In genomic region chr6:154499854-154500589, GRCh38 we compare ENCODE assay signal across 25 cellular contexts. TPM values are rescaled to one million over a fixed set of nuclear protein-coding genes. Genes with fewer than 3 reads are reported as not detected.
"Had no signal": no experiment of that assay in that cellular context is flagged by ENCODE, and none has a peak within 500 bp of the region (broad histone marks: within the 10 kb centered on the region; RNA-seq: fewer than 3 reads in every experiment).

No MANE protein-coding gene starts in this region.

- H3K27me3 Mint-ChIP-seq: brain had no signal

- DNase-seq: activated CD4-positive, alpha-beta T cell treated with anti-CD3 and anti-CD28 coated beads for 48 hours; activated CD4-positive, CD25-positive, alpha-beta regulatory T cell; activated CD8-positive, alpha-beta T cell treated with anti-CD3 and anti-CD28 coated beads for 36 hours; activated naive CD4-positive, alpha-beta T cell treated with Interleukin-2 at 50 U/mL for 16 hours; activated naive CD8-positive, alpha-beta T cell treated with anti-CD3 and anti-CD28 coated beads, Interleukin-2, amount 10 ng/mL, durations not matched to agents 7 days and 5 days; activated T-cell treated with anti-CD3 and anti-CD28 coated beads, Interleukin-2, amount 50 U/mL, for 1 hour; effector CD8-positive, alpha-beta T cell; heart left ventricle; immature natural killer cell; kidney glomerular epithelial cell; naive B cell; ovary; psoas muscle; stimulated activated CD4-positive, alpha-beta T cell treated with anti-CD3 and anti-CD28 coated beads, Interleukin-4, amount 100 ng/mL, for 24 hours; stomach; T1000 had no signal

- H3K27ac ChIP-seq: coronary artery, ovary, psoas muscle, stomach had no signal

- H3K36me3 Mint-ChIP-seq: activated naive CD8-positive, alpha-beta T cell treated with anti-CD3 and anti-CD28 coated beads, Interleukin-2, amount 10 ng/mL, durations not matched to agents 7 days and 5 days; brain; immature natural killer cell; naive B cell; stimulated activated effector memory CD8-positive, alpha-beta T cell treated with anti-CD3 and anti-CD28 coated beads, Interleukin-12 subunit alpha, Interleukin-12 subunit beta, amount 100 ng/mL, for 72 hours had no signal

- H3K9me3 Mint-ChIP-seq: activated CD8-positive, alpha-beta T cell treated with anti-CD3 and anti-CD28 coated beads for 36 hours; activated naive CD8-positive, alpha-beta T cell treated with anti-CD3 and anti-CD28 coated beads, Interleukin-2, amount 10 ng/mL, durations not matched to agents 7 days and 5 days; activated T-helper 2 cell treated with anti-CD3 and anti-CD28 coated beads, Interferon-gamma antibody, Interleukin-2, Interleukin-4, amounts not matched to agents 10 μg/mL and 5 μg/mL and 100 μg/mL, durations not matched to agents 14 hours and 24 hours and 36 hours; brain; central memory CD8-positive, alpha-beta T cell; immature natural killer cell; stimulated activated effector memory CD8-positive, alpha-beta T cell treated with anti-CD3 and anti-CD28 coated beads, Interleukin-12 subunit alpha, Interleukin-12 subunit beta, amount 100 ng/mL, for 72 hours had no signal

- ATAC-seq: activated CD8-positive, alpha-beta T cell treated with anti-CD3 and anti-CD28 coated beads for 36 hours; gastroesophageal sphincter; stimulated activated effector memory CD8-positive, alpha-beta T cell treated with anti-CD3 and anti-CD28 coated beads, Interleukin-12 subunit alpha, Interleukin-12 subunit beta, amount 100 ng/mL, for 72 hours had no signal

- H3K4me1 Mint-ChIP-seq: activated naive CD8-positive, alpha-beta T cell treated with anti-CD3 and anti-CD28 coated beads, Interleukin-2, amount 10 ng/mL, durations not matched to agents 7 days and 5 days; naive B cell had no signal

- H3K4me3 ChIP-seq: coronary artery, esophagus muscularis mucosa, gastroesophageal sphincter, heart left ventricle, ovary, psoas muscle, stomach, thoracic aorta had no signal

- H3K27ac Mint-ChIP-seq: activated CD8-positive, alpha-beta T cell treated with anti-CD3 and anti-CD28 coated beads for 36 hours; activated naive CD8-positive, alpha-beta T cell treated with anti-CD3 and anti-CD28 coated beads, Interleukin-2, amount 10 ng/mL, durations not matched to agents 7 days and 5 days; activated T-helper 2 cell treated with anti-CD3 and anti-CD28 coated beads, Interferon-gamma antibody, Interleukin-2, Interleukin-4, amounts not matched to agents 10 μg/mL and 5 μg/mL and 100 μg/mL, durations not matched to agents 14 hours and 24 hours and 36 hours; immature natural killer cell; stimulated activated effector memory CD8-positive, alpha-beta T cell treated with anti-CD3 and anti-CD28 coated beads, Interleukin-12 subunit alpha, Interleukin-12 subunit beta, amount 100 ng/mL, for 72 hours had no signal

- H3K27me3 ChIP-seq: esophagus muscularis mucosa, gastroesophageal sphincter, heart left ventricle, ovary, stomach had no signal

- H3K9me3 ChIP-seq: esophagus muscularis mucosa, gastroesophageal sphincter, heart left ventricle, ovary, psoas muscle, stomach, thoracic aorta had no signal

- H3K4me3 Mint-ChIP-seq: activated CD8-positive, alpha-beta T cell treated with anti-CD3 and anti-CD28 coated beads for 36 hours; activated naive CD8-positive, alpha-beta T cell treated with anti-CD3 and anti-CD28 coated beads, Interleukin-2, amount 10 ng/mL, durations not matched to agents 7 days and 5 days; central memory CD8-positive, alpha-beta T cell; immature natural killer cell; naive B cell; stimulated activated effector memory CD8-positive, alpha-beta T cell treated with anti-CD3 and anti-CD28 coated beads, Interleukin-12 subunit alpha, Interleukin-12 subunit beta, amount 100 ng/mL, for 72 hours had no signal

- H3K36me3 ChIP-seq: esophagus muscularis mucosa, gastroesophageal sphincter, heart left ventricle, ovary, stomach, thoracic aorta had no signal

RNA-seq across cellular contexts. Expression of gene CNKSR3, which starts 10.5 kb away (rescaled TPM):
- total RNA-seq: activated naive CD8-positive, alpha-beta T cell treated with anti-CD3 and anti-CD28 coated beads, Interleukin-2, amount 10 ng/mL, durations not matched to agents 7 days and 5 days; T-helper 1 cell treated with Interleukin-12 subunit alpha and Interleukin-12 subunit beta and Interleukin-4 antibody, amounts not matched to agents 30 ng/mL and 1 ng/mL, for 36 hours had no signal
